In the genomic region with DNA sequence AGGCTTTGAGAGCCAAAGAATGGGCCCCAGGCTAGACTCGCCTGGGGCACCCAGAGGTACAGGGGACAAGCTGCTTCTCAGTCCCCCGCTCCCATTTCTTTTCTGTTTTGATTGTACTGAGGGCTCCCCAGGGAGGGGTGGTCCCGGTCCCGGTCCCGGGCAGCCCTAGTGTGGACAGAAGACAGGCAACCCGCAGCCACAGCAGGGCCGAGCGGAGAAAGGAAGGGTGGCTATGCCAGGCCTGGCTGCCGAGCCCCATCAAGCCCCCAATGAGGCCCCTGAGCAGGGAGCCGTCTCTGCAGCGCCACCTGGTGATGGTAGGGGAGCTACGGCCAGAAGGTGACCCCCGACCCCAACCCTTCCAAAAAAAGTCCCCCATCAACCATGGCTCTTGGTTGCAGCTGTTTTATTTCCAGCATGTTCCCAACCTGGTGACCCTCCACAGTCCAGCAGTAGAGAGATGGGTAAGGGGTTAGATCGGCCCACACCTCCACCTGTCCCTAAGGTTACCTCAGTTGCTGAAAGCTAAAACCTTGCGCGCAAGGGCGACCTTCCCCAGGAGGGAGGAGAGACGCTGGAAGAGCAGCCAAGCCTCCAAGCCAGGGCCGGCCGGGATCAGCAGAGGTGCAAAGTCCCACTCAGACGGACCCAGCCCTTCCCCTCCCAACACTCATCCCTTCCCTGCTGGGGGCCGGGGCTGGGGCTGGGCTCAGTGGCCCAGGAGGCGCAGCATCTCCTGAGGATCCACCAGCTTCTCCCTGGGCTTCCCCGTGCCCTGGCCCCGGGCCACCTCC, we compare ENCODE assay signal across 9 cellular contexts. TPM values are rescaled to one million over a fixed set of nuclear protein-coding genes. Genes with fewer than 3 reads are reported as not detected.
DNase-seq lines count a peak whose midpoint lies in the region; ATAC-seq and TF ChIP-seq lines count a peak whose summit lies in the region.
"Had no signal": no experiment of that assay in that cellular context is flagged by ENCODE, and none has a peak within 500 bp of the region (broad histone marks: within the 10 kb centered on the region; RNA-seq: fewer than 3 reads in every experiment).

No MANE protein-coding gene starts in this region.

- no peak for ATAC-seq in GM21737 (IDR thresholded peaks at IDR 0.05; ENCODE audit: unreplicated experiment)
- ATAC-seq in HG02938 (IDR thresholded peaks at IDR 0.05; ENCODE audit: unreplicated experiment), result no peak

- no peak overlapping the region for H3K4me3 ChIP-seq in kidney epithelial cell (ENCODE audit: low read depth, low read length)

- H3K36me3 ChIP-seq in kidney epithelial cell (ENCODE audit: control insufficient read depth, insufficient read depth, low read length), result no peaks in the 10 kb centered on the region

- peaks cover 48% of the 10 kb centered on the region for H3K27me3 ChIP-seq in kidney epithelial cell (ENCODE audit: control insufficient read depth, insufficient read depth, low read length)

- DNase-seq in D341Med (ENCODE audit: low spot score) (peak; percentile 89), KBM-7 (peak; percentile 74), T47D (ENCODE audit: low read depth in 1 of 2, low spot score in 1 of 2) (peak; percentile 71 to 91), kidney epithelial cell (ENCODE audit: low read depth) (no peak)
- DNase-seq in stimulated activated CD4-positive, alpha-beta T cell treated with anti-CD3 and anti-CD28 coated beads, Interleukin-4, amount 100 ng/mL, for 1 hour, result peak; percentile 79

- TF ChIP-seq CTCF in VCaP (conservative IDR thresholded peaks at IDR 0.05), result peak; percentile 76
- peak; percentile 75 for TF ChIP-seq CTCF in kidney epithelial cell (IDR thresholded peaks at IDR 0.05; ENCODE audit: insufficient read depth, low read length, poor library complexity, severe bottlenecking)

- no peak overlapping the region for H3K27ac ChIP-seq in VCaP

- in situ Hi-C loops in KBM-7 (cut with MboI; ENCODE audit: low pct_unique_long_range_greater_than_20kb, low sequenced_read_pairs) (no loop called here), T47D (cut with HindIII; ENCODE audit: low pct_unique_long_range_greater_than_20kb, low sequenced_read_pairs) (no loop called here)

RNA-seq across cellular contexts. Expression of gene GRIN2C, which starts 2.6 kb away (rescaled TPM):
- not detected in 2 replicates for total RNA-seq in kidney epithelial cell
- total RNA-seq: activated CD8-positive, alpha-beta memory T cell treated with anti-CD3 and anti-CD28 coated beads for 36 hours had no signal

RNA-seq across cellular contexts. Expression of gene FDXR, which starts 10.5 kb away (rescaled TPM):
- total RNA-seq in kidney epithelial cell, result 34.0 and 45.0 TPM in 2 replicates

RNA-seq across cellular contexts. Expression of gene FADS6, which starts 31.1 kb away (rescaled TPM):
- total RNA-seq in kidney epithelial cell, result not detected in 2 replicates
- total RNA-seq: activated CD8-positive, alpha-beta memory T cell treated with anti-CD3 and anti-CD28 coated beads for 36 hours had no signal
